1 cellular context compared by ENCODE assay signal in genomic region chr3:49018707-49019006, GRCh38.
TF ChIP-seq lines count a peak whose summit lies in the region.

No MANE protein-coding gene starts in this region.

TF ChIP-seq in endothelial cell of umbilical vein, 7 proteins besides CTCF, POLR2A, EP300 and RAD21 (continued from another document):
- TF ChIP-seq EZH2 (IDR thresholded peaks at IDR 0.05; ENCODE audit: borderline replicate concordance, low read depth, low read length, severe bottlenecking), result no peak
- TF ChIP-seq JUN (IDR thresholded peaks at IDR 0.05; ENCODE audit: borderline replicate concordance, insufficient read depth, insufficient read length, low read depth), result no peak
- no peak for TF ChIP-seq MAX (IDR thresholded peaks at IDR 0.05; ENCODE audit: insufficient read depth, insufficient read length)
